20 cellular contexts compared by ENCODE assay signal in the genomic region with DNA sequence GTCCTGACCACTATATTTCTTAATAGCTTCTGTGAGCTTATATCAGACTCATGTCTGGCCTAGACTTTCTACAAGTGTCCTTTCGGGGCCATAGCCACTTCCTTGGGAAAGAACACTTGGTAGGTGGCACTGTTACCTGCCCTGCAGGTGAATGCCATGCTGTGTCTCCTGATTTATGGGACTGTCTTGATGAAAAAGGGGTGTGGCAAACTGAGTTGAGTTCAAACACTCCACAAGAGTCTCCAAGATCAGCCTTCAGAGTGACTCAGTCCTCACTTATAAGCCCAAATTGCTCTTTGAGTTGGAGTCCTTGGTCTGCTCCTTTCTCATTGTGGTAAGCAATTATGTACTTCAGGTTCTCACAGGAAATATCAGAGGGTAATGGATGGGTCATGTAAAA. TPM values are rescaled to one million over a fixed set of nuclear protein-coding genes. Genes with fewer than 3 reads are reported as not detected.
DNase-seq lines count a peak whose midpoint lies in the region; ATAC-seq and TF ChIP-seq lines count a peak whose summit lies in the region.
"Had no signal": no experiment of that assay in that cellular context is flagged by ENCODE, and none has a peak within 500 bp of the region (broad histone marks: within the 10 kb centered on the region; RNA-seq: fewer than 3 reads in every experiment).

No MANE protein-coding gene starts in this region.

- H3K27me3 ChIP-seq in PC-9 (ENCODE audit: insufficient read depth, low read depth) (no peaks in the 10 kb centered on the region), left lung (no peaks in the 10 kb centered on the region), upper lobe of left lung (no peaks in the 10 kb centered on the region)
- H3K27me3 ChIP-seq: SJCRH30 had no signal

- DNase-seq in HT-29 (ENCODE audit: low spot score) (peak; percentile 37), PC-9 (peak in 1 of 2 experiments; percentile 55), left lung (no peak), upper lobe of left lung (peak in 1 of 2 donors; percentile 61), NCI-H2196 treated with DMSO at 0.1 percent for 48 hours (lab: John Stamatoyannopoulos, UW; ENCODE audit: unreplicated experiment) (no peak), GM10266 (ENCODE audit: extremely low spot score) (no peak), HFFc6 (no peak)
- DNase-seq: ACHN; C1 segment of cervical spinal cord; CD8-positive, alpha-beta memory T cell; Kasumi-1; NCI-H1092 treated with DMSO at 0.1 percent for 48 hours; NCI-H146; NCI-H2029 treated with DMSO at 0.1 percent for 48 hours; NCI-H774; SJCRH30 had no signal

- H3K27me3 Mint-ChIP-seq in HFFc6 (ENCODE audit: insufficient read depth): no peaks in the 10 kb centered on the region; the same call in 1 of the 2 replicates
- H3K27me3 Mint-ChIP-seq: CD8-positive, alpha-beta memory T cell; IgD-negative memory B cell had no signal

- no peaks in the 10 kb centered on the region for H3K79me2 ChIP-seq in PC-9 (ENCODE audit: low read depth)

- H3K36me3 Mint-ChIP-seq in HFFc6 (ENCODE audit: low read depth): no peaks in the 10 kb centered on the region
- H3K36me3 Mint-ChIP-seq: IgD-negative memory B cell had no signal

- CTCF ChIA-PET in PC-9 (lab: Charles Lee): no interaction called here

- no TSS peak for BruUV-seq in PC-9 (replicated peaks; lab: Mats Ljungman, UMichigan)

- peaks cover 5% of the 10 kb centered on the region; the same call in 1 of the 2 replicates for H3K4me1 Mint-ChIP-seq in HFFc6 (ENCODE audit: low read depth)
- H3K4me1 Mint-ChIP-seq: CD8-positive, alpha-beta memory T cell had no signal

- peak; percentile 96 for ATAC-seq in left lung
- ATAC-seq in upper lobe of left lung (ENCODE audit: low FRiP score in 2 of 2): peak; percentile 8 to 74

- H3F3A ChIP-seq in PC-9 (ENCODE audit: insufficient read depth, low read depth): no peaks in the 10 kb centered on the region; the same call in 1 of the 2 replicates

- H3K4me2 ChIP-seq in PC-9: no peak overlapping the region

- H3K9me3 Mint-ChIP-seq in HFFc6: no peaks in the 10 kb centered on the region
- H3K9me3 Mint-ChIP-seq: CD8-positive, alpha-beta memory T cell; IgD-negative memory B cell had no signal

- H3K9me3 ChIP-seq in PC-9 (ENCODE audit: insufficient read depth, low read depth) (no peaks in the 10 kb centered on the region), left lung (no peaks in the 10 kb centered on the region), upper lobe of left lung (no peaks in the 10 kb centered on the region)
- H3K9me3 ChIP-seq: SJCRH30 had no signal

- TF ChIP-seq EP300 in upper lobe of left lung (IDR thresholded peaks at IDR 0.05): no peak

- no peak overlapping the region for H3K27ac Mint-ChIP-seq in HFFc6
- H3K27ac Mint-ChIP-seq: CD8-positive, alpha-beta memory T cell; IgD-negative memory B cell had no signal

- WGBS in upper lobe of left lung, 2 donors: 73 to 79% methylated on average over 1 of the region's 1 CpG

- H3K4me3 ChIP-seq in PC-9 (no peak overlapping the region), left lung (no peak overlapping the region), upper lobe of left lung (no peak overlapping the region)
- H3K4me3 ChIP-seq: SJCRH30 had no signal

- H3K9me2 ChIP-seq in PC-9 (ENCODE audit: insufficient read depth): no peaks in the 10 kb centered on the region

- H3K27ac ChIP-seq in PC-9 (peak overlapping the region; percentile 17; the same call in 1 of the 2 replicates), left lung (peak overlapping the region in 1 of 2 donors; percentile 56), upper lobe of left lung (peak overlapping the region in 1 of 4 donors; percentile 4)
- H3K27ac ChIP-seq: RWPE1, SJCRH30 had no signal

- no peaks in the 10 kb centered on the region for H3K36me3 ChIP-seq in PC-9 (ENCODE audit: low read depth)
- peaks cover 0 to 7% of the 10 kb centered on the region in 2 donors for H3K36me3 ChIP-seq in left lung
- no peaks in the 10 kb centered on the region for H3K36me3 ChIP-seq in upper lobe of left lung
- H3K36me3 ChIP-seq: SJCRH30 had no signal

- H2AFZ ChIP-seq in PC-9: no peak overlapping the region

- intact Hi-C loops in PC-9 (cut with micrococcal nuclease; ENCODE audit: unreplicated experiment): no loop called here
- intact Hi-C loops in left lung (cut with DNase I): no loop called here

- TF ChIP-seq POLR2A in upper lobe of left lung (IDR thresholded peaks at IDR 0.05): no peak

- POLR2A ChIA-PET in PC-9 (lab: Charles Lee; ENCODE audit: unreplicated experiment): interaction anchor here (0.5 kb wide), 1 partner anchor 9 kb away, joined by 3 read pairs; no protein-coding TSS in a partner anchor

- TF ChIP-seq CTCF in PC-9 (conservative IDR thresholded peaks at IDR 0.05): no peak
- TF ChIP-seq CTCF in left lung (IDR thresholded peaks at IDR 0.05): no peak
- TF ChIP-seq CTCF in upper lobe of left lung (IDR thresholded peaks at IDR 0.05): no peak
- no peak for TF ChIP-seq CTCF in GM10266 (IDR thresholded peaks at IDR 0.05; ENCODE audit: control insufficient read depth, insufficient read depth, low read depth, missing control alignments)
- TF ChIP-seq CTCF in HFFc6 (IDR thresholded peaks at IDR 0.05): no peak

- no peak overlapping the region for H3K4me3 Mint-ChIP-seq in HFFc6
- H3K4me3 Mint-ChIP-seq: CD8-positive, alpha-beta memory T cell; IgD-negative memory B cell had no signal

- H4K20me1 ChIP-seq in PC-9 (ENCODE audit: insufficient read depth): no peaks in the 10 kb centered on the region

- no peaks in the 10 kb centered on the region for H3K4me1 ChIP-seq in PC-9 (replicated peaks; ENCODE audit: insufficient read depth)
- no peaks in the 10 kb centered on the region for H3K4me1 ChIP-seq in left lung
- H3K4me1 ChIP-seq in upper lobe of left lung: peaks cover 0 to 8% (median 2%) of the 10 kb centered on the region in 4 donors
- H3K4me1 ChIP-seq: SJCRH30 had no signal

RNA-seq across cellular contexts. Expression of a gene that starts 9.9 kb away (rescaled TPM):
- total RNA-seq in HT-29 (2014; rRNA removed; shearing (Covaris generic)): 68.9 and 74.6 TPM in 2 replicates
- 90.7 and 109 TPM in 2 replicates for total RNA-seq in PC-9 (2021)
- total RNA-seq in left lung: 100 to 1,000 TPM; 104 to 136 TPM
- total RNA-seq in upper lobe of left lung: 100 to 1,000 TPM in 5 of 6 donors, 10 to 100 TPM in 1; 97.0 to 338 (median 135) TPM
- 10 to 100 TPM; 35.4 to 49.7 (median 41.5) TPM for total RNA-seq in HFFc6 (2021; fragmentation: NEBNext Ultra II Directional; extraction: Animal tissue kit (Norgen Biotek cat#: 25700))

RNA-seq across cellular contexts. Expression of a gene that starts 31.7 kb away (rescaled TPM):
- 0.08 and 0.86 TPM in 2 replicates for total RNA-seq in HT-29 (2014; rRNA removed; shearing (Covaris generic))
- total RNA-seq in PC-9 (2021) (0.20 and 0.53 TPM in 2 replicates), left lung (not detected), upper lobe of left lung (under 1 TPM in 3 of 6 donors, not detected in 3; 0.15 to 0.23 (median 0.17) TPM)
- total RNA-seq in HFFc6 (2021; fragmentation: NEBNext Ultra II Directional; extraction: Animal tissue kit (Norgen Biotek cat#: 25700)): not detected
- total RNA-seq: CD8-positive, alpha-beta memory T cell; H4; NCI-H460; SJCRH30 had no signal

RNA-seq across cellular contexts. Expression of a gene that starts 45.3 kb away (rescaled TPM):
- total RNA-seq in HT-29 (2014; rRNA removed; shearing (Covaris generic)): 40.9 and 46.3 TPM in 2 replicates
- 8.5 and 9.0 TPM in 2 replicates for total RNA-seq in PC-9 (2021)
- total RNA-seq in left lung: 10 to 100 TPM; 18.1 to 33.8 TPM
- total RNA-seq in upper lobe of left lung: 10 to 100 TPM; 10.5 to 65.0 (median 49.5) TPM
- total RNA-seq in HFFc6 (2021; fragmentation: NEBNext Ultra II Directional; extraction: Animal tissue kit (Norgen Biotek cat#: 25700)): 10 to 100 TPM in 1 of 6 experiments, 1 to 10 TPM in 5; 5.6 to 10.2 (median 6.9) TPM
